In genomic region chr17:68238488-68238887, GRCh38 we compare ENCODE assay signal across 12 cellular contexts. TPM values are rescaled to one million over a fixed set of nuclear protein-coding genes. Genes with fewer than 3 reads are reported as not detected.
DNase-seq lines count a peak whose midpoint lies in the region; ATAC-seq and TF ChIP-seq lines count a peak whose summit lies in the region.
"Had no signal": no experiment of that assay in that cellular context is flagged by ENCODE, and none has a peak within 500 bp of the region (broad histone marks: within the 10 kb centered on the region; RNA-seq: fewer than 3 reads in every experiment).

No MANE protein-coding gene starts in this region.

- ATAC-seq in GM21515 (IDR thresholded peaks at IDR 0.05; ENCODE audit: unreplicated experiment) (no peak), HG03432 (IDR thresholded peaks at IDR 0.05; ENCODE audit: unreplicated experiment) (no peak), GM18520 (IDR thresholded peaks at IDR 0.05; ENCODE audit: unreplicated experiment) (no peak)
- ATAC-seq: HepG2 had no signal

- H3K79me2 ChIP-seq in MM.1S (ENCODE audit: low read length), result peaks cover 8% of the 10 kb centered on the region; the same call in 1 of the 2 replicates

- no peaks in the 10 kb centered on the region for H3K27me3 Mint-ChIP-seq in CD4-positive, alpha-beta memory T cell
- H3K27me3 Mint-ChIP-seq in activated naive CD8-positive, alpha-beta T cell treated with anti-CD3 and anti-CD28 coated beads for 36 hours, result no peaks in the 10 kb centered on the region

- H4K20me1 ChIP-seq in MM.1S (ENCODE audit: insufficient read depth, low read length), result no peaks in the 10 kb centered on the region

- peak overlapping the region; percentile 45 to 61 for H3K4me3 ChIP-seq in CD4-positive, alpha-beta memory T cell (ENCODE audit: low read length in 2 of 2)
- peak overlapping the region; percentile 67 for H3K4me3 ChIP-seq in MM.1S (ENCODE audit: low read length)
- H3K4me3 ChIP-seq in neutrophil (ENCODE audit: low read depth in 1 of 2, low read length in 1 of 2), result no peak overlapping the region
- H3K4me3 ChIP-seq: adrenal gland had no signal

- no peaks in the 10 kb centered on the region for H3K9me2 ChIP-seq in MM.1S (replicated peaks; ENCODE audit: insufficient read depth, low read length)

- no peaks in the 10 kb centered on the region for H3K9me3 ChIP-seq in CD4-positive, alpha-beta memory T cell (ENCODE audit: control insufficient read depth in 1 of 2, low read length in 2 of 2)
- H3K9me3 ChIP-seq in MM.1S (replicated peaks; ENCODE audit: insufficient read depth, low read length), result no peaks in the 10 kb centered on the region
- H3K9me3 ChIP-seq in neutrophil, result no peaks in the 10 kb centered on the region
- H3K9me3 ChIP-seq: adrenal gland had no signal

- H3K9ac ChIP-seq in MM.1S (ENCODE audit: low read length), result peak overlapping the region; percentile 98

- DNase-seq in CD4-positive, alpha-beta memory T cell, result peak; percentile 53 to 84 (median 63)
- DNase-seq in MM.1S (peak; percentile 23), NCI-H446 (lab: John Stamatoyannopoulos, UW) (no peak)
- DNase-seq in activated naive CD8-positive, alpha-beta T cell treated with anti-CD3 and anti-CD28 coated beads for 36 hours, result no peak
- DNase-seq: NCI-H2107 had no signal

- intact Hi-C loops in CD4-positive, alpha-beta memory T cell (cut with micrococcal nuclease), result loop anchor here (1.0 to 2.0 kb wide), 2 partner anchors 9 to 34 kb away; no protein-coding TSS in a partner anchor

- H2AFZ ChIP-seq in MM.1S (ENCODE audit: low read length), result peak overlapping the region; percentile 54; the same call in 1 of the 2 replicates

- H3K27ac ChIP-seq in CD4-positive, alpha-beta memory T cell (ENCODE audit: low read depth, low read length), result peak overlapping the region; percentile 93
- peak overlapping the region; percentile 100 for H3K27ac ChIP-seq in MM.1S (ENCODE audit: low read length)
- H3K27ac ChIP-seq in neutrophil, result peak overlapping the region; percentile 78
- H3K27ac ChIP-seq: RWPE1 had no signal

- no peaks in the 10 kb centered on the region for H3K9me3 Mint-ChIP-seq in CD4-positive, alpha-beta memory T cell
- H3K9me3 Mint-ChIP-seq in activated naive CD8-positive, alpha-beta T cell treated with anti-CD3 and anti-CD28 coated beads for 36 hours, result peaks cover 3% of the 10 kb centered on the region

- H3K4me1 Mint-ChIP-seq in CD4-positive, alpha-beta memory T cell, result peaks cover 47 to 67% (median 55%) of the 10 kb centered on the region in 4 donors
- H3K4me1 Mint-ChIP-seq in activated naive CD8-positive, alpha-beta T cell treated with anti-CD3 and anti-CD28 coated beads for 36 hours, result peaks cover 54% of the 10 kb centered on the region

- POLR2A ChIA-PET in CD4-positive, alpha-beta memory T cell (lab: Charles Lee; ENCODE audit: partially characterized antibody), result interaction anchor here (1.0 to 4.5 kb wide), 13 partner anchors 9 to 227 kb away, joined by 3 to 106 read pairs (median 6); partner anchors contain the start of genes AMZ2, ARSG, SLC16A6 and WIPI1

- CTCF ChIA-PET in CD4-positive, alpha-beta memory T cell (lab: Charles Lee; ENCODE audit: partially characterized antibody), result interaction anchor here (0.8 to 3.4 kb wide), 7 partner anchors 10 to 194 kb away, joined by 3 to 13 read pairs (median 4); partner anchors contain the start of gene AMZ2

- peak overlapping the region; percentile 92 to 100 (median 97) for H3K27ac Mint-ChIP-seq in CD4-positive, alpha-beta memory T cell
- peak overlapping the region; percentile 98 for H3K27ac Mint-ChIP-seq in activated naive CD8-positive, alpha-beta T cell treated with anti-CD3 and anti-CD28 coated beads for 36 hours

- peaks cover 58% of the 10 kb centered on the region for H3K4me1 ChIP-seq in CD4-positive, alpha-beta memory T cell (ENCODE audit: insufficient read depth, low read length)
- H3K4me1 ChIP-seq in MM.1S (ENCODE audit: low read length) (peaks cover 41% of the 10 kb centered on the region), neutrophil (ENCODE audit: control insufficient read depth in 1 of 2, insufficient read depth in 1 of 2, low read depth in 1 of 2, low read length in 1 of 2) (peaks cover 14 to 15% of the 10 kb centered on the region in 2 experiments)

- peak overlapping the region; percentile 94 for H3K4me2 ChIP-seq in MM.1S (ENCODE audit: low read depth, low read length)

- H3K36me3 ChIP-seq in CD4-positive, alpha-beta memory T cell (ENCODE audit: insufficient read depth, low read length), result no peaks in the 10 kb centered on the region
- H3K36me3 ChIP-seq in MM.1S (replicated peaks; ENCODE audit: insufficient read depth, low read length), result no peaks in the 10 kb centered on the region
- H3K36me3 ChIP-seq in neutrophil, result no peaks in the 10 kb centered on the region
- H3K36me3 ChIP-seq: adrenal gland had no signal

- no peaks in the 10 kb centered on the region for H3K27me3 ChIP-seq in CD4-positive, alpha-beta memory T cell (ENCODE audit: insufficient read depth, low read length)
- H3K27me3 ChIP-seq in MM.1S (replicated peaks; ENCODE audit: insufficient read depth, low read length), result no peaks in the 10 kb centered on the region
- H3K27me3 ChIP-seq in neutrophil, result no peaks in the 10 kb centered on the region
- H3K27me3 ChIP-seq: adrenal gland had no signal

- TF ChIP-seq CTCF in MM.1S (IDR thresholded peaks at IDR 0.05; ENCODE audit: low read length) (no peak), neutrophil (IDR thresholded peaks at IDR 0.05) (no peak)

- peaks cover 2 to 4% of the 10 kb centered on the region in 2 donors for H3K36me3 Mint-ChIP-seq in CD4-positive, alpha-beta memory T cell
- H3K36me3 Mint-ChIP-seq in activated naive CD8-positive, alpha-beta T cell treated with anti-CD3 and anti-CD28 coated beads for 36 hours, result peaks cover 4% of the 10 kb centered on the region

- H3F3A ChIP-seq in MM.1S (ENCODE audit: insufficient read depth, low read length), result peaks cover 45% of the 10 kb centered on the region

- H3K4me3 Mint-ChIP-seq in CD4-positive, alpha-beta memory T cell, result peak overlapping the region; percentile 80 to 92 (median 86)
- peak overlapping the region; percentile 82 for H3K4me3 Mint-ChIP-seq in activated naive CD8-positive, alpha-beta T cell treated with anti-CD3 and anti-CD28 coated beads for 36 hours

RNA-seq across cellular contexts. Expression of gene AMZ2, which starts 9.4 kb away (rescaled TPM):
- 10 to 100 TPM; 66.1 to 81.2 TPM for total RNA-seq in CD4-positive, alpha-beta memory T cell
- 100 to 1,000 TPM; 114 to 161 TPM for polyA plus RNA-seq in CD4-positive, alpha-beta memory T cell
- 100 to 1,000 TPM; 120 to 134 TPM for total RNA-seq in activated naive CD8-positive, alpha-beta T cell treated with anti-CD3 and anti-CD28 coated beads for 36 hours

RNA-seq across cellular contexts. Expression of gene SLC16A6, which starts 52.4 kb away (rescaled TPM):
- total RNA-seq in CD4-positive, alpha-beta memory T cell, result 1 to 10 TPM; 6.9 to 7.4 TPM
- 1 to 10 TPM; 1.7 to 2.0 TPM for polyA plus RNA-seq in CD4-positive, alpha-beta memory T cell
- 1 to 10 TPM; 5.9 to 6.0 TPM for total RNA-seq in activated naive CD8-positive, alpha-beta T cell treated with anti-CD3 and anti-CD28 coated beads for 36 hours

RNA-seq across cellular contexts. Expression of gene ARSG, which starts 52.8 kb away (rescaled TPM):
- 10 to 100 TPM; 13.6 to 19.1 TPM for total RNA-seq in CD4-positive, alpha-beta memory T cell
- 10 to 100 TPM; 10.4 to 12.6 TPM for polyA plus RNA-seq in CD4-positive, alpha-beta memory T cell
- 1 to 10 TPM; 5.0 to 5.2 TPM for total RNA-seq in activated naive CD8-positive, alpha-beta T cell treated with anti-CD3 and anti-CD28 coated beads for 36 hours

Comparison
In these comparisons a context has a peak if more than half of its experiments do, and no peak if none do; other contexts are left out.
1. DNase-seq: peak in CD4-positive, alpha-beta memory T cell (5 of 5) and MM.1S (single experiment); none in activated naive CD8-positive, alpha-beta T cell treated with anti-CD3 and anti-CD28 coated beads for 36 hours (single experiment) and NCI-H446 (0 of 2).
2. H3K4me3 ChIP-seq: peak in CD4-positive, alpha-beta memory T cell (2 of 2) and MM.1S (single experiment); none in neutrophil (0 of 2).
3. Peak in every context shown above with its lines, with median percentiles within 50 percentile points of each other: H3K27ac ChIP-seq.